Comparison of ENCODE assay signal across 1 cellular context in the genomic region with DNA sequence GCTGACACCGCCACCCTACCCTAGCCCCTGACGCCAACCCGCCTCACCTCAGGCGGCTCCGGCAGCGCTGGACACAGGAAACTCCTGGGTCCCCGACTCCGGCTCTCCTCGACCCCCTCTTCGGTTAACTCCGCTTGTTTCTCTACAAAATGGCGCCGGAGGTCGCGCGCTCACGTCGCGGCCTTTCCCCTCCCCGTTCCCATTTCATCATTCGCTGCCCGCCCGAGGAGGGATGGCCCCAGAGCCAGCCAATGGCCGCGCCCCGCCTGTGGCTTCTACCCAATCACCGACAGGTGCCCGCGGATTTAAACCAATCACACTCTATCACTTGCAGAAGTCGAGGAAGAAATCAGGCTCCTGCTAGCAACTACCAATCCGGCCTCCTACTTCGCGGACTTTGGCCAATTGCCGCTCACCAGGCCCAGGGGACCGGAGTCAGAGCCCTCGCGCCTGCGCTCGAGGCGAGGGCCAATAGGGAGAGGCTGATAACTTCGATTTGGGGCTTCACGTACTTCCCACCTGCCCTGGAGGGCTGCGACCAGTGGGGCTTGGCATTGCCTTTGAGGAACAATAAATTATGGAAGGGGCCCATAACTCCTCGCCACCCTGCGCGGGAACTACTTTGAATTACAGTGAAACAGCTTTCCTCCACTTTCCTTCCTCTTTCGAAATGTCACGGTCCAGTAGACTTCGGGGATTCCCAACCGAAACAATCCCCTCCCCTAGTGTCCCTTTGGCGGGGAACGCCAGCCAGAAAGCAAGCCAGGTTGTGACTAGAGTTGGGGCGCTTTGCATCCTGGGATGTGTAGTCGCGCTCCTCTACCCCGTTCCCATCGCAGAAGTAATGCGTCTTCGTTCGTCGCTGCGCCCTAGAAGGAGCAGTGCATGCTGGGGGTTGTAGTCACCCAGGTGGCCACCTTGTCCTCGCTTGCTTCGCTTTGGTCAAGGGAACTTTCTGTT.
TF ChIP-seq lines count a peak whose summit lies in the region.

A gene (minus strand): TSS at position 146 of the 960 bp plus-strand sequence. CDS start 30,489 bp downstream, outside the sequence.

TF ChIP-seq in HepG2, 621 proteins besides CTCF, POLR2A, EP300 and RAD21 (continued from another document and continues in another):
- TF ChIP-seq, protein P1, sequence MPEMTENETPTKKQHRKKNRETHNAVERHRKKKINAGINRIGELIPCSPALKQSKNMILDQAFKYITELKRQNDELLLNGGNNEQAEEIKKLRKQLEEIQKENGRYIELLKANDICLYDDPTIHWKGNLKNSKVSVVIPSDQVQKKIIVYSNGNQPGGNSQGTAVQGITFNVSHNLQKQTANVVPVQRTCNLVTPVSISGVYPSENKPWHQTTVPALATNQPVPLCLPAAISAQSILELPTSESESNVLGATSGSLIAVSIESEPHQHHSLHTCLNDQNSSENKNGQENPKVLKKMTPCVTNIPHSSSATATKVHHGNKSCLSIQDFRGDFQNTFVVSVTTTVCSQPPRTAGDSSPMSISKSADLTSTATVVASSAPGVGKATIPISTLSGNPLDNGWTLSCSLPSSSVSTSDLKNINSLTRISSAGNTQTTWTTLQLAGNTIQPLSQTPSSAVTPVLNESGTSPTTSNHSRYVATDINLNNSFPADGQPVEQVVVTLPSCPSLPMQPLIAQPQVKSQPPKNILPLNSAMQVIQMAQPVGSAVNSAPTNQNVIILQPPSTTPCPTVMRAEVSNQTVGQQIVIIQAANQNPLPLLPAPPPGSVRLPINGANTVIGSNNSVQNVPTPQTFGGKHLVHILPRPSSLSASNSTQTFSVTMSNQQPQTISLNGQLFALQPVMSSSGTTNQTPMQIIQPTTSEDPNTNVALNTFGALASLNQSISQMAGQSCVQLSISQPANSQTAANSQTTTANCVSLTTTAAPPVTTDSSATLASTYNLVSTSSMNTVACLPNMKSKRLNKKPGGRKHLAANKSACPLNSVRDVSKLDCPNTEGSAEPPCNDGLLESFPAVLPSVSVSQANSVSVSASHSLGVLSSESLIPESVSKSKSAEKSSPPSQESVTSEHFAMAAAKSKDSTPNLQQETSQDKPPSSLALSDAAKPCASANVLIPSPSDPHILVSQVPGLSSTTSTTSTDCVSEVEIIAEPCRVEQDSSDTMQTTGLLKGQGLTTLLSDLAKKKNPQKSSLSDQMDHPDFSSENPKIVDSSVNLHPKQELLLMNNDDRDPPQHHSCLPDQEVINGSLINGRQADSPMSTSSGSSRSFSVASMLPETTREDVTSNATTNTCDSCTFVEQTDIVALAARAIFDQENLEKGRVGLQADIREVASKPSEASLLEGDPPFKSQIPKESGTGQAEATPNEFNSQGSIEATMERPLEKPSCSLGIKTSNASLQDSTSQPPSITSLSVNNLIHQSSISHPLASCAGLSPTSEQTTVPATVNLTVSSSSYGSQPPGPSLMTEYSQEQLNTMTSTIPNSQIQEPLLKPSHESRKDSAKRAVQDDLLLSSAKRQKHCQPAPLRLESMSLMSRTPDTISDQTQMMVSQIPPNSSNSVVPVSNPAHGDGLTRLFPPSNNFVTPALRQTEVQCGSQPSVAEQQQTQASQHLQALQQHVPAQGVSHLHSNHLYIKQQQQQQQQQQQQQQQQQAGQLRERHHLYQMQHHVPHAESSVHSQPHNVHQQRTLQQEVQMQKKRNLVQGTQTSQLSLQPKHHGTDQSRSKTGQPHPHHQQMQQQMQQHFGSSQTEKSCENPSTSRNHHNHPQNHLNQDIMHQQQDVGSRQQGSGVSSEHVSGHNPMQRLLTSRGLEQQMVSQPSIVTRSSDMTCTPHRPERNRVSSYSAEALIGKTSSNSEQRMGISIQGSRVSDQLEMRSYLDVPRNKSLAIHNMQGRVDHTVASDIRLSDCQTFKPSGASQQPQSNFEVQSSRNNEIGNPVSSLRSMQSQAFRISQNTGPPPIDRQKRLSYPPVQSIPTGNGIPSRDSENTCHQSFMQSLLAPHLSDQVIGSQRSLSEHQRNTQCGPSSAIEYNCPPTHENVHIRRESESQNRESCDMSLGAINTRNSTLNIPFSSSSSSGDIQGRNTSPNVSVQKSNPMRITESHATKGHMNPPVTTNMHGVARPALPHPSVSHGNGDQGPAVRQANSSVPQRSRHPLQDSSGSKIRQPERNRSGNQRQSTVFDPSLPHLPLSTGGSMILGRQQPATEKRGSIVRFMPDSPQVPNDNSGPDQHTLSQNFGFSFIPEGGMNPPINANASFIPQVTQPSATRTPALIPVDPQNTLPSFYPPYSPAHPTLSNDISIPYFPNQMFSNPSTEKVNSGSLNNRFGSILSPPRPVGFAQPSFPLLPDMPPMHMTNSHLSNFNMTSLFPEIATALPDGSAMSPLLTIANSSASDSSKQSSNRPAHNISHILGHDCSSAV (CRISPR knock-in tag; IDR thresholded peaks at IDR 0.05; ENCODE audit: borderline replicate concordance), result no peak
- TF ChIP-seq, protein P2, sequence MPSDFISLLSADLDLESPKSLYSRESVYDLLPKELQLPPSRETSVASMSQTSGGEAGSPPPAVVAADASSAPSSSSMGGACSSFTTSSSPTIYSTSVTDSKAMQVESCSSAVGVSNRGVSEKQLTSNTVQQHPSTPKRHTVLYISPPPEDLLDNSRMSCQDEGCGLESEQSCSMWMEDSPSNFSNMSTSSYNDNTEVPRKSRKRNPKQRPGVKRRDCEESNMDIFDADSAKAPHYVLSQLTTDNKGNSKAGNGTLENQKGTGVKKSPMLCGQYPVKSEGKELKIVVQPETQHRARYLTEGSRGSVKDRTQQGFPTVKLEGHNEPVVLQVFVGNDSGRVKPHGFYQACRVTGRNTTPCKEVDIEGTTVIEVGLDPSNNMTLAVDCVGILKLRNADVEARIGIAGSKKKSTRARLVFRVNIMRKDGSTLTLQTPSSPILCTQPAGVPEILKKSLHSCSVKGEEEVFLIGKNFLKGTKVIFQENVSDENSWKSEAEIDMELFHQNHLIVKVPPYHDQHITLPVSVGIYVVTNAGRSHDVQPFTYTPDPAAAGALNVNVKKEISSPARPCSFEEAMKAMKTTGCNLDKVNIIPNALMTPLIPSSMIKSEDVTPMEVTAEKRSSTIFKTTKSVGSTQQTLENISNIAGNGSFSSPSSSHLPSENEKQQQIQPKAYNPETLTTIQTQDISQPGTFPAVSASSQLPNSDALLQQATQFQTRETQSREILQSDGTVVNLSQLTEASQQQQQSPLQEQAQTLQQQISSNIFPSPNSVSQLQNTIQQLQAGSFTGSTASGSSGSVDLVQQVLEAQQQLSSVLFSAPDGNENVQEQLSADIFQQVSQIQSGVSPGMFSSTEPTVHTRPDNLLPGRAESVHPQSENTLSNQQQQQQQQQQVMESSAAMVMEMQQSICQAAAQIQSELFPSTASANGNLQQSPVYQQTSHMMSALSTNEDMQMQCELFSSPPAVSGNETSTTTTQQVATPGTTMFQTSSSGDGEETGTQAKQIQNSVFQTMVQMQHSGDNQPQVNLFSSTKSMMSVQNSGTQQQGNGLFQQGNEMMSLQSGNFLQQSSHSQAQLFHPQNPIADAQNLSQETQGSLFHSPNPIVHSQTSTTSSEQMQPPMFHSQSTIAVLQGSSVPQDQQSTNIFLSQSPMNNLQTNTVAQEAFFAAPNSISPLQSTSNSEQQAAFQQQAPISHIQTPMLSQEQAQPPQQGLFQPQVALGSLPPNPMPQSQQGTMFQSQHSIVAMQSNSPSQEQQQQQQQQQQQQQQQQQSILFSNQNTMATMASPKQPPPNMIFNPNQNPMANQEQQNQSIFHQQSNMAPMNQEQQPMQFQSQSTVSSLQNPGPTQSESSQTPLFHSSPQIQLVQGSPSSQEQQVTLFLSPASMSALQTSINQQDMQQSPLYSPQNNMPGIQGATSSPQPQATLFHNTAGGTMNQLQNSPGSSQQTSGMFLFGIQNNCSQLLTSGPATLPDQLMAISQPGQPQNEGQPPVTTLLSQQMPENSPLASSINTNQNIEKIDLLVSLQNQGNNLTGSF (CRISPR knock-in tag; IDR thresholded peaks at IDR 0.05), result peak; percentile 63
- TF ChIP-seq ZNF256 (CRISPR knock-in tag; conservative IDR thresholded peaks at IDR 0.05), result 0 out of 2 replicates have a peak, but pooled peaks have one; percentile 28
- TF ChIP-seq, protein P3, sequence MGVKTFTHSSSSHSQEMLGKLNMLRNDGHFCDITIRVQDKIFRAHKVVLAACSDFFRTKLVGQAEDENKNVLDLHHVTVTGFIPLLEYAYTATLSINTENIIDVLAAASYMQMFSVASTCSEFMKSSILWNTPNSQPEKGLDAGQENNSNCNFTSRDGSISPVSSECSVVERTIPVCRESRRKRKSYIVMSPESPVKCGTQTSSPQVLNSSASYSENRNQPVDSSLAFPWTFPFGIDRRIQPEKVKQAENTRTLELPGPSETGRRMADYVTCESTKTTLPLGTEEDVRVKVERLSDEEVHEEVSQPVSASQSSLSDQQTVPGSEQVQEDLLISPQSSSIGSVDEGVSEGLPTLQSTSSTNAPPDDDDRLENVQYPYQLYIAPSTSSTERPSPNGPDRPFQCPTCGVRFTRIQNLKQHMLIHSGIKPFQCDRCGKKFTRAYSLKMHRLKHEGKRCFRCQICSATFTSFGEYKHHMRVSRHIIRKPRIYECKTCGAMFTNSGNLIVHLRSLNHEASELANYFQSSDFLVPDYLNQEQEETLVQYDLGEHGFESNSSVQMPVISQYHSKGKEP (CRISPR knock-in tag; IDR thresholded peaks at IDR 0.05), result no peak
- TF ChIP-seq NFKB2 (CRISPR knock-in tag; IDR thresholded peaks at IDR 0.05; ENCODE audit: borderline replicate concordance), result peak; percentile 93
- no peak for TF ChIP-seq ZNF7 (CRISPR knock-in tag; IDR thresholded peaks at IDR 0.05)
- TF ChIP-seq GTF3A (CRISPR knock-in tag; conservative IDR thresholded peaks at IDR 0.05), result no peak
- TF ChIP-seq ZFAT (CRISPR knock-in tag; conservative IDR thresholded peaks at IDR 0.05), result no peak
- TF ChIP-seq IKZF4 (CRISPR knock-in tag; IDR thresholded peaks at IDR 0.05; ENCODE audit: borderline replicate concordance, low read depth, not compliant biosample characterization), result no peak
- no peak for TF ChIP-seq HNRNPUL1 (IDR thresholded peaks at IDR 0.05; ENCODE audit: low read depth, low read length)
- no peak for TF ChIP-seq PCBP2 (optimal IDR thresholded peaks at IDR 0.05; ENCODE audit: low read depth, low read length, poor library complexity, severe bottlenecking)
- 0 out of 2 replicates have a peak, but pooled peaks have one; percentile 42 for TF ChIP-seq KLF13 (CRISPR knock-in tag; IDR thresholded peaks at IDR 0.05)
- peak; percentile 84 for TF ChIP-seq ZNF607 (CRISPR knock-in tag; IDR thresholded peaks at IDR 0.05; ENCODE audit: borderline replicate concordance)
- TF ChIP-seq, protein P4, sequence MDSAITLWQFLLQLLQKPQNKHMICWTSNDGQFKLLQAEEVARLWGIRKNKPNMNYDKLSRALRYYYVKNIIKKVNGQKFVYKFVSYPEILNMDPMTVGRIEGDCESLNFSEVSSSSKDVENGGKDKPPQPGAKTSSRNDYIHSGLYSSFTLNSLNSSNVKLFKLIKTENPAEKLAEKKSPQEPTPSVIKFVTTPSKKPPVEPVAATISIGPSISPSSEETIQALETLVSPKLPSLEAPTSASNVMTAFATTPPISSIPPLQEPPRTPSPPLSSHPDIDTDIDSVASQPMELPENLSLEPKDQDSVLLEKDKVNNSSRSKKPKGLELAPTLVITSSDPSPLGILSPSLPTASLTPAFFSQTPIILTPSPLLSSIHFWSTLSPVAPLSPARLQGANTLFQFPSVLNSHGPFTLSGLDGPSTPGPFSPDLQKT (CRISPR knock-in tag; IDR thresholded peaks at IDR 0.05; ENCODE audit: borderline replicate concordance), result no peak
- TF ChIP-seq ZNF468 (CRISPR knock-in tag; IDR thresholded peaks at IDR 0.05), result peak; percentile 88; the same call in 1 of the 2 replicates
- TF ChIP-seq ESRRA (CRISPR knock-in tag; IDR thresholded peaks at IDR 0.05; ENCODE audit: low read depth), result no peak; the same call in 1 of the 2 replicates
- TF ChIP-seq NR1H2 (CRISPR knock-in tag; IDR thresholded peaks at IDR 0.05; ENCODE audit: borderline replicate concordance, low read depth), result no peak
- peak; percentile 93 for TF ChIP-seq CCDC6 (CRISPR knock-in tag; IDR thresholded peaks at IDR 0.05)
- TF ChIP-seq ZBTB7B (CRISPR knock-in tag; IDR thresholded peaks at IDR 0.05), result no peak; the same call in none of the 2 replicates
- no peak for TF ChIP-seq TBP (CRISPR knock-in tag; IDR thresholded peaks at IDR 0.05)
- TF ChIP-seq EHMT2 (IDR thresholded peaks at IDR 0.05; ENCODE audit: borderline replicate concordance, low read depth, low read length), result peak; percentile 71; the same call in 1 of the 2 replicates
- TF ChIP-seq, protein P5, sequence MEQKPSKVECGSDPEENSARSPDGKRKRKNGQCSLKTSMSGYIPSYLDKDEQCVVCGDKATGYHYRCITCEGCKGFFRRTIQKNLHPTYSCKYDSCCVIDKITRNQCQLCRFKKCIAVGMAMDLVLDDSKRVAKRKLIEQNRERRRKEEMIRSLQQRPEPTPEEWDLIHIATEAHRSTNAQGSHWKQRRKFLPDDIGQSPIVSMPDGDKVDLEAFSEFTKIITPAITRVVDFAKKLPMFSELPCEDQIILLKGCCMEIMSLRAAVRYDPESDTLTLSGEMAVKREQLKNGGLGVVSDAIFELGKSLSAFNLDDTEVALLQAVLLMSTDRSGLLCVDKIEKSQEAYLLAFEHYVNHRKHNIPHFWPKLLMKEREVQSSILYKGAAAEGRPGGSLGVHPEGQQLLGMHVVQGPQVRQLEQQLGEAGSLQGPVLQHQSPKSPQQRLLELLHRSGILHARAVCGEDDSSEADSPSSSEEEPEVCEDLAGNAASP (CRISPR knock-in tag; IDR thresholded peaks at IDR 0.05; ENCODE audit: borderline replicate concordance), result 0 out of 2 replicates have a peak, but pooled peaks have one; percentile 26
- no peak for TF ChIP-seq ARID2 (CRISPR knock-in tag; IDR thresholded peaks at IDR 0.05; ENCODE audit: borderline replicate concordance)
- peak; percentile 47 for TF ChIP-seq AGO2 (optimal IDR thresholded peaks at IDR 0.05; ENCODE audit: low read depth, low read length)
- TF ChIP-seq ZNF746 (CRISPR knock-in tag; IDR thresholded peaks at IDR 0.05), result no peak; the same call in 1 of the 2 replicates
